In genomic region chr4:92629302-92629701, GRCh38 we compare ENCODE assay signal across 26 cellular contexts.
A peak's percentile ranks its signal among the peaks of the same experiment; 100 is the strongest.
DNase-seq lines count a peak whose midpoint lies in the region; ATAC-seq and TF ChIP-seq lines count a peak whose summit lies in the region.
"Had no signal": no experiment of that assay in that cellular context is flagged by ENCODE, and none has a peak within 500 bp of the region (broad histone marks: within the 10 kb centered on the region; RNA-seq: fewer than 3 reads in every experiment).

No MANE protein-coding gene starts in this region.

- no peaks in the 10 kb centered on the region for H4K20me1 ChIP-seq in neural cell (ENCODE audit: insufficient read depth)
- H4K20me1 ChIP-seq: BLaER1 had no signal

- no peak overlapping the region for H3K27ac Mint-ChIP-seq in progenitor cell of endocrine pancreas
- no peak overlapping the region for H3K27ac Mint-ChIP-seq in stimulated activated memory B cell treated with anti-CD40 and anti-IgM and Interleukin-4, amounts not matched to agents 10 μg/mL and 1 μg/mL and 100 μg/mL, for 72 hours
- no peak overlapping the region for H3K27ac Mint-ChIP-seq in activated CD4-positive, alpha-beta T cell treated with anti-CD3 and anti-CD28 coated beads, Interleukin-2, amount 10 ng/mL, durations not matched to agents 7 days and 5 days
- H3K27ac Mint-ChIP-seq: CD14-positive monocyte; CD4-positive, alpha-beta memory T cell; CD4-positive, CD25-positive, alpha-beta regulatory T cell; CD8-positive, alpha-beta memory T cell had no signal

- H3K27me3 ChIP-seq in neural cell (ENCODE audit: insufficient read depth, low read depth, low read length), result no peaks in the 10 kb centered on the region
- H3K27me3 ChIP-seq: BE2C, BLaER1 had no signal

- H3K27me3 Mint-ChIP-seq in progenitor cell of endocrine pancreas, result no peaks in the 10 kb centered on the region
- H3K27me3 Mint-ChIP-seq in stimulated activated memory B cell treated with anti-CD40 and anti-IgM and Interleukin-4, amounts not matched to agents 10 μg/mL and 1 μg/mL and 100 μg/mL, for 72 hours, result no peaks in the 10 kb centered on the region
- no peaks in the 10 kb centered on the region for H3K27me3 Mint-ChIP-seq in activated CD4-positive, alpha-beta T cell treated with anti-CD3 and anti-CD28 coated beads, Interleukin-2, amount 10 ng/mL, durations not matched to agents 7 days and 5 days
- H3K27me3 Mint-ChIP-seq: CD4-positive, alpha-beta memory T cell; CD4-positive, CD25-positive, alpha-beta regulatory T cell; CD8-positive, alpha-beta memory T cell had no signal

- peak overlapping the region; percentile 36 for H3K4me2 ChIP-seq in neural cell (ENCODE audit: low read length)
- H3K4me2 ChIP-seq: BLaER1 had no signal

- TF ChIP-seq RAD21 in neural cell (conservative IDR thresholded peaks at IDR 0.05), result peak; percentile 24

- H3K4me3 ChIP-seq in neural cell (ENCODE audit: low read length), result no peak overlapping the region
- H3K4me3 ChIP-seq in foreskin fibroblast (ENCODE audit: low read depth in 1 of 2, low read length in 2 of 2), result no peak overlapping the region
- H3K4me3 ChIP-seq: BLaER1, GM12878 had no signal

- no peaks in the 10 kb centered on the region for H3F3A ChIP-seq in neural cell (ENCODE audit: insufficient read depth, low read length, poor library complexity, severe bottlenecking)

- no peaks in the 10 kb centered on the region for H3K4me1 Mint-ChIP-seq in progenitor cell of endocrine pancreas (ENCODE audit: low read depth)
- H3K4me1 Mint-ChIP-seq in stimulated activated memory B cell treated with anti-CD40 and anti-IgM and Interleukin-4, amounts not matched to agents 10 μg/mL and 1 μg/mL and 100 μg/mL, for 72 hours, result no peaks in the 10 kb centered on the region
- H3K4me1 Mint-ChIP-seq in activated CD4-positive, alpha-beta T cell treated with anti-CD3 and anti-CD28 coated beads, Interleukin-2, amount 10 ng/mL, durations not matched to agents 7 days and 5 days, result no peaks in the 10 kb centered on the region
- H3K4me1 Mint-ChIP-seq: CD14-positive monocyte; CD4-positive, alpha-beta memory T cell; CD4-positive, CD25-positive, alpha-beta regulatory T cell; CD8-positive, alpha-beta memory T cell had no signal

- DNase-seq in HEK293T (ENCODE audit: extremely low spot score), result no peak
- peak; percentile 20 for DNase-seq in NCI-H2227 (lab: John Stamatoyannopoulos, UW; ENCODE audit: unreplicated experiment)
- peak; percentile 39 for DNase-seq in NCI-H69 (lab: John Stamatoyannopoulos, UW)
- no peak for DNase-seq in foreskin fibroblast
- DNase-seq in progenitor cell of endocrine pancreas (ENCODE audit: low spot score, unreplicated experiment), result no peak
- no peak for DNase-seq in activated CD4-positive, alpha-beta T cell treated with anti-CD3 and anti-CD28 coated beads, Interleukin-2, amount 10 ng/mL, durations not matched to agents 7 days and 5 days
- DNase-seq: 8988T; ACHN; BE2C; C1 segment of cervical spinal cord; CD4-positive, alpha-beta memory T cell; CD4-positive, CD25-positive, alpha-beta regulatory T cell; CD8-positive, alpha-beta memory T cell; COR-L47; DMS 273 treated with DMSO at 0.1 percent for 48 hours; DMS153; DMS53; DMS79; DND-41; EL; GDM1 had no signal

- H3K79me2 ChIP-seq in neural cell (replicated peaks; ENCODE audit: insufficient read depth, low read length), result no peaks in the 10 kb centered on the region

- CTCF ChIA-PET in HEK293T (lab: Yijun Ruan, JAX), result no interaction called here
- CTCF ChIA-PET in activated CD4-positive, alpha-beta T cell treated with anti-CD3 and anti-CD28 coated beads, Interleukin-2, amount 10 ng/mL, durations not matched to agents 7 days and 5 days (lab: Charles Lee), result no interaction called here

- H3K36me3 Mint-ChIP-seq in progenitor cell of endocrine pancreas (ENCODE audit: insufficient read depth), result no peaks in the 10 kb centered on the region
- H3K36me3 Mint-ChIP-seq in stimulated activated memory B cell treated with anti-CD40 and anti-IgM and Interleukin-4, amounts not matched to agents 10 μg/mL and 1 μg/mL and 100 μg/mL, for 72 hours, result no peaks in the 10 kb centered on the region
- no peaks in the 10 kb centered on the region for H3K36me3 Mint-ChIP-seq in activated CD4-positive, alpha-beta T cell treated with anti-CD3 and anti-CD28 coated beads, Interleukin-2, amount 10 ng/mL, durations not matched to agents 7 days and 5 days (ENCODE audit: low read depth)
- H3K36me3 Mint-ChIP-seq: CD14-positive monocyte; CD4-positive, alpha-beta memory T cell; CD4-positive, CD25-positive, alpha-beta regulatory T cell; CD8-positive, alpha-beta memory T cell had no signal

- ATAC-seq in stimulated activated memory B cell treated with anti-CD40 and anti-IgM and Interleukin-4, amounts not matched to agents 10 μg/mL and 1 μg/mL and 100 μg/mL, for 72 hours, result no peak
- ATAC-seq: GM12878 had no signal

- H3K27ac ChIP-seq in neural cell (ENCODE audit: low read length), result peak overlapping the region; percentile 50
- H3K27ac ChIP-seq: BLaER1 had no signal

- H3K9me3 ChIP-seq in neural cell (ENCODE audit: low read length), result no peaks in the 10 kb centered on the region
- H3K9me3 ChIP-seq: BE2C, BLaER1 had no signal

- no peaks in the 10 kb centered on the region for H3K36me3 ChIP-seq in neural cell (ENCODE audit: insufficient read depth, low read length)
- H3K36me3 ChIP-seq: BE2C, BLaER1 had no signal

- H3K9me2 ChIP-seq in neural cell (ENCODE audit: insufficient read depth, low read length), result no peaks in the 10 kb centered on the region

- no peak for TF ChIP-seq CTCF in neural cell (IDR thresholded peaks at IDR 0.05; ENCODE audit: poor library complexity, severe bottlenecking)
- no peak for TF ChIP-seq CTCF in foreskin fibroblast (IDR thresholded peaks at IDR 0.05; ENCODE audit: low read depth, low read length)
- TF ChIP-seq CTCF in progenitor cell of endocrine pancreas (IDR thresholded peaks at IDR 0.05; ENCODE audit: unreplicated experiment), result no peak

- no peak overlapping the region for H3K9ac ChIP-seq in neural cell (ENCODE audit: low read length)
- H3K9ac ChIP-seq: BLaER1 had no signal

- H3K4me3 Mint-ChIP-seq in progenitor cell of endocrine pancreas (ENCODE audit: low read depth), result no peak overlapping the region
- no peak overlapping the region for H3K4me3 Mint-ChIP-seq in stimulated activated memory B cell treated with anti-CD40 and anti-IgM and Interleukin-4, amounts not matched to agents 10 μg/mL and 1 μg/mL and 100 μg/mL, for 72 hours
- H3K4me3 Mint-ChIP-seq in activated CD4-positive, alpha-beta T cell treated with anti-CD3 and anti-CD28 coated beads, Interleukin-2, amount 10 ng/mL, durations not matched to agents 7 days and 5 days, result no peak overlapping the region
- H3K4me3 Mint-ChIP-seq: CD14-positive monocyte; CD4-positive, alpha-beta memory T cell; CD4-positive, CD25-positive, alpha-beta regulatory T cell; CD8-positive, alpha-beta memory T cell had no signal

- POLR2A ChIA-PET in HEK293T (lab: Yijun Ruan, JAX), result no interaction called here
- POLR2A ChIA-PET in activated CD4-positive, alpha-beta T cell treated with anti-CD3 and anti-CD28 coated beads, Interleukin-2, amount 10 ng/mL, durations not matched to agents 7 days and 5 days (lab: Charles Lee), result no interaction called here

- peaks cover 7% of the 10 kb centered on the region for H3K9me3 Mint-ChIP-seq in progenitor cell of endocrine pancreas (ENCODE audit: low read depth)
- peaks cover 7% of the 10 kb centered on the region for H3K9me3 Mint-ChIP-seq in stimulated activated memory B cell treated with anti-CD40 and anti-IgM and Interleukin-4, amounts not matched to agents 10 μg/mL and 1 μg/mL and 100 μg/mL, for 72 hours
- H3K9me3 Mint-ChIP-seq in activated CD4-positive, alpha-beta T cell treated with anti-CD3 and anti-CD28 coated beads, Interleukin-2, amount 10 ng/mL, durations not matched to agents 7 days and 5 days, result no peaks in the 10 kb centered on the region

- peak; percentile 91 for TF ChIP-seq EP300 in neural cell (conservative IDR thresholded peaks at IDR 0.05; ENCODE audit: poor library complexity, severe bottlenecking)

- H2AFZ ChIP-seq in neural cell (ENCODE audit: low read depth, low read length), result no peak overlapping the region

TF ChIP-seq in HEK293T, 16 proteins besides CTCF, POLR2A, EP300 and RAD21:
- TF ChIP-seq FOXM1 (IDR thresholded peaks at IDR 0.05; ENCODE audit: borderline replicate concordance) (no peak), PKNOX1 (IDR thresholded peaks at IDR 0.05) (0 out of 2 replicates have a peak, but pooled peaks have one; percentile 11)

TF ChIP-seq in neural cell, 6 proteins besides CTCF, POLR2A, EP300 and RAD21:
- peak; percentile 75 for TF ChIP-seq POLR2AphosphoS5 (IDR thresholded peaks at IDR 0.05)
- TF ChIP-seq MXI1 (conservative IDR thresholded peaks at IDR 0.05; ENCODE audit: poor library complexity, severe bottlenecking), result no peak
- peak; percentile 13 for TF ChIP-seq SMC3 (conservative IDR thresholded peaks at IDR 0.05; ENCODE audit: poor library complexity)
- TF ChIP-seq TAF1 (IDR thresholded peaks at IDR 0.05; ENCODE audit: low read depth), result no peak
- no peak for TF ChIP-seq EZH2 (IDR thresholded peaks at IDR 0.05; ENCODE audit: borderline replicate concordance, insufficient read depth, low read length, poor library complexity, severe bottlenecking)
- peak; percentile 55 for TF ChIP-seq REST (IDR thresholded peaks at IDR 0.05; ENCODE audit: borderline replicate concordance)
TF ChIP-seq in neural cell: peak in this region for 3.

Comparison
In these comparisons a context has a peak if more than half of its experiments do, and no peak if none do; other contexts are left out.
1. DNase-seq: peak in NCI-H2227 (single experiment) and NCI-H69 (single experiment); none in HEK293T (single experiment), foreskin fibroblast (0 of 2), progenitor cell of endocrine pancreas (single experiment) and activated CD4-positive, alpha-beta T cell treated with anti-CD3 and anti-CD28 coated beads, Interleukin-2, amount 10 ng/mL, durations not matched to agents 7 days and 5 days (single experiment).